Comparison of ENCODE assay signal across 1 cellular context in the genomic region with DNA sequence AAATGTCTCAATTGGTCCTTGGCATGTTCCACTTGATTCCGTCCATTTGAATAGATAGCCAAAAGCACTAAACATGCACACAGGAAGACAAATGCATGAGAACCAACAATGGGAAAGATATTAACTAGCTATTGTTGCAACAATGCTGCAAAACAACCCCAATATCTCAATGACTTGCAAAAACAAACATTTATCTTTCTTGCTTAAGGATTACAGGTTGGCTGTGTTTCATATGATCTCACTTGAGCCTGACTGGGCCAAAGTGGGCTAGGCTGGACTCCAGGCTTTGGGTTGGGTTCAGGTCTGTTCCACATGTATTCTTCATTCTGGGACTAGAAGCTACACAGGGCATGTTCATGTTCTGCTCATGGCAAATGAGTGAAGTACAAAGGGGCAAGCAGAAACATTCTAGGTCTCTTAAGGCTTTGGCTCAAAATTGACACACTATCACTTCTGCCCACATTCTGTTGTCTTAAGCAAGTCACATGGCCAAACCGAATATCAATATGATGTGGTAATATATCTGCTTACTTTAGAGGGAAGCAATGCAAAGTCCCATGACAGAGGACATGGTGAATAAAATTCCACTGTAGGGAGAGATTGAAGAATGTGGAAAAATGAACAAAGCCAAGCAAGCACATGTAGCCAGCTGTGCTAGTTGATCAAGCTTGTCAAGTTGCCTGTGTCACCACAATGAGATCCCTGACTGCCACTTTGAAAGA.
TF ChIP-seq lines count a peak whose summit lies in the region.

No MANE protein-coding gene starts in this region.

TF ChIP-seq in A549, 52 proteins besides CTCF, POLR2A, EP300 and RAD21:
- TF ChIP-seq, protein P1, sequence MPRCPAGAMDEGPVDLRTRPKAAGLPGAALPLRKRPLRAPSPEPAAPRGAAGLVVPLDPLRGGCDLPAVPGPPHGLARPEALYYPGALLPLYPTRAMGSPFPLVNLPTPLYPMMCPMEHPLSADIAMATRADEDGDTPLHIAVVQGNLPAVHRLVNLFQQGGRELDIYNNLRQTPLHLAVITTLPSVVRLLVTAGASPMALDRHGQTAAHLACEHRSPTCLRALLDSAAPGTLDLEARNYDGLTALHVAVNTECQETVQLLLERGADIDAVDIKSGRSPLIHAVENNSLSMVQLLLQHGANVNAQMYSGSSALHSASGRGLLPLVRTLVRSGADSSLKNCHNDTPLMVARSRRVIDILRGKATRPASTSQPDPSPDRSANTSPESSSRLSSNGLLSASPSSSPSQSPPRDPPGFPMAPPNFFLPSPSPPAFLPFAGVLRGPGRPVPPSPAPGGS (IDR thresholded peaks at IDR 0.05) = no peak
- 0 out of 2 replicates have a peak, but pooled peaks have one; percentile 24 for TF ChIP-seq NFE2L2 (conservative IDR thresholded peaks at IDR 0.05; ENCODE audit: low read length)
